ENCODE assay signal across 8 cellular contexts in the genomic region with DNA sequence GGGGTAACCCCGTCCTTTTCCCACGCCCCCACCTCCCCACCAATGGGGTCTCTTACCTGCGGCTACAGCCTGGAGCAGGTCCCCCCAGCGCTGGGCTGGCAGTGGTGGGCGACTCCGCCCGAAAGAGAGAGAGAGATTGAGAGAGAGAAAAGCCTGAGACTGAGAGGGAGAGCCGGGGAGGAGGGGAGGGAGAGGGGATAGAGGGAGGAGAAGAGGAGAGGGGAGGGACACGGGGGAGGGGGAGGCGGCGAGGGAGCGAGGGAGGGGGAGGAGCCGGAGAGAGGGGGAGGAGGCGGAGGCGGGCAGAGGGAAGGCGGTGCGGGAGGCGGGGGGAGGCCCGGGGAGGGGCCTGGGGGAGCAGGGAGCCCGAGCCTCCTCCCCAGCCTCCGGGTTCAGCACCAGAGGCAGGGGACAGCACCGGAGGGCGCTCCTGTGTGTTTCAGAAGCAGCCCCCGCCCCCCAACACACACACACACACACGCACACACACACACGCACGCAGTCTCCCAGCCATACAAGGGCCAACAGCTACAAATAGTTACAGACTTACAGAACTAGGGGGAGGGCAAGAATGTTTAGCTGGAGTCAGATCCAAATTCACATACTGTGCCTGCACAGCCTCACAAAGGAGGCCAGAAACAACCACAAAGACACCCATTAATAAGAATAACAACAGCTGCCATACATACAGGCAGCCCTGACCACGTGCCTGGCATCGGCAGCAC. TPM values are rescaled to one million over a fixed set of nuclear protein-coding genes. Genes with fewer than 3 reads are reported as not detected.
DNase-seq lines count a peak whose midpoint lies in the region; ATAC-seq and TF ChIP-seq lines count a peak whose summit lies in the region.

A gene with protein sequence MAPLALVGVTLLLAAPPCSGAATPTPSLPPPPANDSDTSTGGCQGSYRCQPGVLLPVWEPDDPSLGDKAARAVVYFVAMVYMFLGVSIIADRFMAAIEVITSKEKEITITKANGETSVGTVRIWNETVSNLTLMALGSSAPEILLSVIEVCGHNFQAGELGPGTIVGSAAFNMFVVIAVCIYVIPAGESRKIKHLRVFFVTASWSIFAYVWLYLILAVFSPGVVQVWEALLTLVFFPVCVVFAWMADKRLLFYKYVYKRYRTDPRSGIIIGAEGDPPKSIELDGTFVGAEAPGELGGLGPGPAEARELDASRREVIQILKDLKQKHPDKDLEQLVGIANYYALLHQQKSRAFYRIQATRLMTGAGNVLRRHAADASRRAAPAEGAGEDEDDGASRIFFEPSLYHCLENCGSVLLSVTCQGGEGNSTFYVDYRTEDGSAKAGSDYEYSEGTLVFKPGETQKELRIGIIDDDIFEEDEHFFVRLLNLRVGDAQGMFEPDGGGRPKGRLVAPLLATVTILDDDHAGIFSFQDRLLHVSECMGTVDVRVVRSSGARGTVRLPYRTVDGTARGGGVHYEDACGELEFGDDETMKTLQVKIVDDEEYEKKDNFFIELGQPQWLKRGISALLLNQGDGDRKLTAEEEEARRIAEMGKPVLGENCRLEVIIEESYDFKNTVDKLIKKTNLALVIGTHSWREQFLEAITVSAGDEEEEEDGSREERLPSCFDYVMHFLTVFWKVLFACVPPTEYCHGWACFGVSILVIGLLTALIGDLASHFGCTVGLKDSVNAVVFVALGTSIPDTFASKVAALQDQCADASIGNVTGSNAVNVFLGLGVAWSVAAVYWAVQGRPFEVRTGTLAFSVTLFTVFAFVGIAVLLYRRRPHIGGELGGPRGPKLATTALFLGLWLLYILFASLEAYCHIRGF (minus strand): TSS at position 161 of the 725 bp plus-strand sequence. CDS start 5,490 bp downstream, outside the sequence.

- H3K27ac ChIP-seq in ascending aorta (no peak within 1 kb of the TSS), sigmoid colon (peak within 1 kb of the TSS; percentile 43 to 86 (median 84))

- 4 to 5% methylated on average over 28 to 29 of the region's 29 CpGs for WGBS in sigmoid colon, 2 donors

- in situ Hi-C loops in Caki2 (cut with HindIII; ENCODE audit: low pct_unique_long_range_greater_than_20kb, low sequenced_read_pairs): no loop called here

- no peak for ATAC-seq in HG03095 (IDR thresholded peaks at IDR 0.05; ENCODE audit: unreplicated experiment)
- no peak for ATAC-seq in HG03280 (IDR thresholded peaks at IDR 0.05; ENCODE audit: unreplicated experiment)

- no peaks in the 10 kb centered on the region for H3K36me3 ChIP-seq in ascending aorta
- H3K36me3 ChIP-seq in sigmoid colon: no peaks in the 10 kb centered on the region

- intact Hi-C loops in ascending aorta (cut with DNase I) (no loop called here), sigmoid colon (cut with DNase I) (no loop called here)

- H3K9me3 ChIP-seq in ascending aorta (no peaks in the 10 kb centered on the region), sigmoid colon (no peaks in the 10 kb centered on the region)

- H3K4me3 ChIP-seq in ascending aorta (peak within 1 kb of the TSS; percentile 4 to 60), sigmoid colon (peak within 1 kb of the TSS; percentile 49 to 73 (median 68))

- H3K4me1 ChIP-seq in ascending aorta (peaks cover 12 to 16% of the 10 kb centered on the region in 2 donors), sigmoid colon (peaks cover 0 to 48% (median 35%) of the 10 kb centered on the region in 4 donors)

- peak; percentile 90 for DNase-seq in Caki2 (ENCODE audit: low read depth)
- DNase-seq in LHCN-M2 (ENCODE audit: low read depth): peak; percentile 49
- DNase-seq in T follicular helper cell (ENCODE audit: low read depth): peak; percentile 55
- DNase-seq in ascending aorta (ENCODE audit: low spot score in 2 of 2): peak; percentile 43 to 90
- peak; percentile 45 to 47 for DNase-seq in hippocampal formation (lab: John Stamatoyannopoulos, UW)
- peak; percentile 93 for DNase-seq in sigmoid colon

- H3K27me3 ChIP-seq in ascending aorta: no peaks in the 10 kb centered on the region
- H3K27me3 ChIP-seq in sigmoid colon: peaks cover 0 to 9% (median 0%) of the 10 kb centered on the region in 3 donors

- TF ChIP-seq EP300 in sigmoid colon (IDR thresholded peaks at IDR 0.05): peak in 1 of 4 donors; percentile 13

- TF ChIP-seq CTCF in ascending aorta (IDR thresholded peaks at IDR 0.05) (no peak), sigmoid colon (IDR thresholded peaks at IDR 0.05) (no peak)

- TF ChIP-seq POLR2A in sigmoid colon (IDR thresholded peaks at IDR 0.05): no peak

RNA-seq across cellular contexts. Expression of the gene that starts here (rescaled TPM):
- total RNA-seq in Caki2 (2014; rRNA removed; shearing (Covaris generic); ENCODE audit: low replicate concordance): not detected in 2 replicates
- total RNA-seq in LHCN-M2 (2014; rRNA removed) (0.06 TPM in 1 of 2 replicates, not detected in the other), ascending aorta (not detected), sigmoid colon (10 to 100 TPM in 2 of 4 donors, 1 to 10 TPM in 2; 5.9 to 39.9 (median 19.0) TPM)
- 0.01 TPM for polyA plus RNA-seq in LHCN-M2 (2012)
- 1 to 10 TPM in 1 of 3 donors, not detected in 2; 1.1 TPM for polyA plus RNA-seq in sigmoid colon

Comparison
In these comparisons a context has a peak if more than half of its experiments do, and no peak if none do; other contexts are left out.
1. Peak in DNase-seq in Caki2; RNA of the gene not detected or under 1 TPM.
2. Peak in DNase-seq in LHCN-M2; RNA of the gene not detected or under 1 TPM.
3. Peak in DNase-seq and H3K4me3 ChIP-seq in ascending aorta; RNA of the gene not detected or under 1 TPM.
4. H3K27ac ChIP-seq: peak in sigmoid colon (4 of 4); none in ascending aorta (0 of 2).
5. Peak in every context shown above with its lines, with median percentiles within 50 percentile points of each other: DNase-seq.